9 cellular contexts compared by ENCODE assay signal in genomic region chr15:77497942-77498361, GRCh38.
DNase-seq lines count a peak whose midpoint lies in the region; ATAC-seq and TF ChIP-seq lines count a peak whose summit lies in the region.
"Had no signal": no experiment of that assay in that cellular context is flagged by ENCODE, and none has a peak within 500 bp of the region (broad histone marks: within the 10 kb centered on the region; RNA-seq: fewer than 3 reads in every experiment).

No MANE protein-coding gene starts in this region.

- no peak for DNase-seq in AG04450 (ENCODE audit: low read depth, low spot score)
- DNase-seq in heart right ventricle = peak in 1 of 2 donors; percentile 74
- DNase-seq in ovary = peak; percentile 37 to 55 (median 46)
- DNase-seq in NCI-H1436 treated with DMSO at 0.1 percent for 48 hours (lab: John Stamatoyannopoulos, UW) = no peak
- no peak for DNase-seq in naive thymus-derived CD8-positive, alpha-beta T cell
- no peak for DNase-seq in AML-193 (lab: John Stamatoyannopoulos, UW)
- no peak for DNase-seq in effector memory CD4-positive, alpha-beta T cell
- DNase-seq: cortex of kidney had no signal

- peaks cover 9 to 18% (median 12%) of the 10 kb centered on the region in 4 donors for H3K4me1 Mint-ChIP-seq in naive thymus-derived CD8-positive, alpha-beta T cell

- intact Hi-C loops in heart right ventricle (cut with DNase I) (loop anchor here (1.0 to 10.0 kb wide), 14 partner anchors 44 to 386 kb away; partner anchors contain the start of genes HMG20A (in 6 of the 10) and PEAK1 (in 6 of the 10)), ovary (cut with DNase I) (loop anchor here in 3 of 4 donors (2.0 to 10.0 kb wide), 4 partner anchors 44 to 719 kb away; no protein-coding TSS in a partner anchor)

- ATAC-seq in heart right ventricle = peak; percentile 42 to 79 (median 66)
- no peak for ATAC-seq in naive thymus-derived CD8-positive, alpha-beta T cell

- H3K27me3 ChIP-seq in AG04450 (ENCODE audit: control insufficient read depth, insufficient read depth, low read length) (no peaks in the 10 kb centered on the region), heart right ventricle (no peaks in the 10 kb centered on the region), ovary (no peaks in the 10 kb centered on the region)
- no peaks in the 10 kb centered on the region for H3K27me3 ChIP-seq in effector memory CD4-positive, alpha-beta T cell (replicated peaks; ENCODE audit: control insufficient read depth, insufficient read depth, low read length, poor library complexity, severe bottlenecking)

- H3K36me3 Mint-ChIP-seq in naive thymus-derived CD8-positive, alpha-beta T cell = peaks cover 0 to 8% (median 0%) of the 10 kb centered on the region in 3 donors

- H3K36me3 ChIP-seq in heart right ventricle (no peaks in the 10 kb centered on the region), ovary (no peaks in the 10 kb centered on the region)
- H3K36me3 ChIP-seq in effector memory CD4-positive, alpha-beta T cell (ENCODE audit: control insufficient read depth, insufficient read depth, low read length) = no peaks in the 10 kb centered on the region

- no peak for TF ChIP-seq EP300 in ovary (IDR thresholded peaks at IDR 0.05)

- peak overlapping the region; percentile 31 for H3K27ac ChIP-seq in AG04450 (ENCODE audit: low read depth, low read length)
- H3K27ac ChIP-seq in VCaP = peak overlapping the region; percentile 74
- peak overlapping the region; percentile 44 to 96 (median 92) for H3K27ac ChIP-seq in heart right ventricle
- H3K27ac ChIP-seq in ovary = peak overlapping the region in 1 of 2 donors; percentile 58
- no peak overlapping the region for H3K27ac ChIP-seq in effector memory CD4-positive, alpha-beta T cell (ENCODE audit: insufficient read depth, low read length, poor library complexity, severe bottlenecking)

- H3K4me3 Mint-ChIP-seq in naive thymus-derived CD8-positive, alpha-beta T cell = no peak overlapping the region

- POLR2A ChIA-PET in AG04450 (lab: Yijun Ruan, JAX) = interaction anchor here (1.0 to 1.5 kb wide), 2 partner anchors 45 to 79 kb away, joined by 3 to 10 read pairs; no protein-coding TSS in a partner anchor
- POLR2A ChIA-PET in naive thymus-derived CD8-positive, alpha-beta T cell (lab: Charles Lee) = no interaction called here

- TF ChIP-seq CTCF in AG04450 (IDR thresholded peaks at IDR 0.05; ENCODE audit: low read depth, low read length) = no peak
- TF ChIP-seq CTCF in VCaP (conservative IDR thresholded peaks at IDR 0.05) = no peak
- TF ChIP-seq CTCF in heart right ventricle (IDR thresholded peaks at IDR 0.05) = no peak
- no peak for TF ChIP-seq CTCF in ovary (IDR thresholded peaks at IDR 0.05)

- 3 to 10% methylated on average over 6 of the region's 6 CpGs for WGBS in heart right ventricle, 2 donors
- whole genome bisulfite sequencing in ovary, 3 donors = 3 to 4% (median 4%) methylated on average over 6 of the region's 6 CpGs

- no peaks in the 10 kb centered on the region for H3K9me3 ChIP-seq in AG04450 (ENCODE audit: control insufficient read depth, insufficient read depth, low read length)
- H3K9me3 ChIP-seq in heart right ventricle = no peaks in the 10 kb centered on the region
- no peaks in the 10 kb centered on the region for H3K9me3 ChIP-seq in ovary
- no peaks in the 10 kb centered on the region for H3K9me3 ChIP-seq in effector memory CD4-positive, alpha-beta T cell (ENCODE audit: control insufficient read depth, low read length)

- peaks cover 34 to 84% (median 66%) of the 10 kb centered on the region in 9 donors for H3K4me1 ChIP-seq in heart right ventricle
- peaks cover 11% of the 10 kb centered on the region for H3K4me1 ChIP-seq in ovary (ENCODE audit: insufficient read depth)
- H3K4me1 ChIP-seq in effector memory CD4-positive, alpha-beta T cell (ENCODE audit: control insufficient read depth, insufficient read depth, low read length, poor library complexity, severe bottlenecking) = no peaks in the 10 kb centered on the region

- CTCF ChIA-PET in AG04450 (lab: Charles Lee) = interaction anchor here (0.7 to 4.1 kb wide), 18 partner anchors 9 to 391 kb away, joined by 3 to 47 read pairs (median 5); no protein-coding TSS in a partner anchor

- H3K4me3 ChIP-seq in AG04450 (ENCODE audit: low read depth, low read length) = no peak overlapping the region
- peak overlapping the region in 4 of 10 donors; percentile 5 to 33 (median 22) for H3K4me3 ChIP-seq in heart right ventricle
- no peak overlapping the region for H3K4me3 ChIP-seq in ovary
- H3K4me3 ChIP-seq in effector memory CD4-positive, alpha-beta T cell (ENCODE audit: insufficient read depth, low read depth, low read length, poor library complexity, severe bottlenecking) = no peak overlapping the region

- H3K27me3 Mint-ChIP-seq in naive thymus-derived CD8-positive, alpha-beta T cell = peaks cover 0 to 2% (median 0%) of the 10 kb centered on the region in 5 donors

- TF ChIP-seq POLR2A in ovary (IDR thresholded peaks at IDR 0.05) = no peak

- H3K9me3 Mint-ChIP-seq in naive thymus-derived CD8-positive, alpha-beta T cell = no peaks in the 10 kb centered on the region

- H3K27ac Mint-ChIP-seq in naive thymus-derived CD8-positive, alpha-beta T cell = no peak overlapping the region

Comparison
In these comparisons a context has a peak if more than half of its experiments do, and no peak if none do; other contexts are left out.
1. DNase-seq: peak in ovary (5 of 5); none in AG04450 (single experiment), NCI-H1436 treated with DMSO at 0.1 percent for 48 hours (single experiment), naive thymus-derived CD8-positive, alpha-beta T cell (0 of 10), AML-193 (0 of 2) and effector memory CD4-positive, alpha-beta T cell (0 of 3).
2. ATAC-seq: peak in heart right ventricle (8 of 8); none in naive thymus-derived CD8-positive, alpha-beta T cell (0 of 2).